ENCODE assay signal across 30 cellular contexts in the genomic region with DNA sequence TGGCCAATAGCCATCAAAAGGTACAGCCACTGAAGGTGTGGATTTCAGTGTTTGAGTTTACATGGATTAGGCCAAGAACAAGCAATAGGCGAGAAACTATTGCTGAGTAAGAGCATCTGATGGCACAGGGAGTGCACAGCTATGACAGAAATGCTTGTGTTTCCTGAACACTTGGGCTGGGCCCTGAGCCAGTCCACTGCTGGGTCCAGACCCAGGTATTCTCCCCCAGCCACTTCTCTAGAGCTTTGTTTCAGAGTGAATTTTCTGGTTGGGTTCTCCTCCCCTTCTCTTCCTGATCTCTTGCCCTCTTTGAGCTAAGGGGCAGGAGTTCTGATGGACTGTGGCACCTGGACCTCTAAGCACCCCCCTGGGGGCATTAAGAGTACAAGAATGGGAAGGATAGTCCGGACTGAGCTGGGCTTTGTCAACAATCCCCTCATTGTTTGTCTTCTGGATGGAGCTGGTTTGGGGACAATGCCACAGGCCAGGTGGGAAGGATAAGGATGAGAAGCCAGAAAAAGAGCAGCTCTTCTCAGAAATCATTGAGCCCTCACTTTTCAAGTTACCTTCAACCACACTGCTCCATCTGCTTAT. TPM values are rescaled to one million over a fixed set of nuclear protein-coding genes. Genes with fewer than 3 reads are reported as not detected.
"Had no signal": no experiment of that assay in that cellular context is flagged by ENCODE, and none has a peak within 500 bp of the region (broad histone marks: within the 10 kb centered on the region; RNA-seq: fewer than 3 reads in every experiment).

No MANE protein-coding gene starts in this region.

- H3K27ac Mint-ChIP-seq: activated CD8-positive, alpha-beta T cell treated with anti-CD3 and anti-CD28 coated beads, Interleukin-2, amount 10 ng/mL, durations not matched to agents 7 days and 5 days; activated naive CD8-positive, alpha-beta T cell treated with anti-CD3 and anti-CD28 coated beads, Interleukin-2, amount 10 ng/mL, durations not matched to agents 7 days and 5 days; WTC11 had no signal

- H3K4me3 Mint-ChIP-seq: activated CD8-positive, alpha-beta T cell treated with anti-CD3 and anti-CD28 coated beads, Interleukin-2, amount 10 ng/mL, durations not matched to agents 7 days and 5 days; activated naive CD8-positive, alpha-beta T cell treated with anti-CD3 and anti-CD28 coated beads, Interleukin-2, amount 10 ng/mL, durations not matched to agents 7 days and 5 days; WTC11 had no signal

- H3K9me3 Mint-ChIP-seq: activated naive CD8-positive, alpha-beta T cell treated with anti-CD3 and anti-CD28 coated beads, Interleukin-2, amount 10 ng/mL, durations not matched to agents 7 days and 5 days; WTC11 had no signal

- ATAC-seq: activated CD8-positive, alpha-beta T cell treated with anti-CD3 and anti-CD28 coated beads, Interleukin-2, amount 10 ng/mL, durations not matched to agents 7 days and 5 days; SK-N-SH treated with all-trans-retinoic acid at 6 μM for 48 hours; WTC11 had no signal

- H3K27me3 ChIP-seq: adrenal gland, Peyer's patch, SJSA1 had no signal

- H3K36me3 ChIP-seq: adrenal gland, Peyer's patch had no signal

- DNase-seq: activated CD4-positive, alpha-beta T cell treated with anti-CD3 and anti-CD28 coated beads for 48 hours; activated CD4-positive, alpha-beta T cell treated with anti-CD3 and anti-CD28 coated beads, Interleukin-2, amount 50 U/mL, for 4 hours; activated CD4-positive, CD25-positive, alpha-beta regulatory T cell treated with anti-CD3 and anti-CD28 coated beads, Interleukin-2, amount 50 U/mL, for 72 hours; activated CD8-positive, alpha-beta memory T cell treated with anti-CD3 and anti-CD28 coated beads, Interleukin-2, amount 50 U/mL, for 48 hours; activated CD8-positive, alpha-beta T cell treated with anti-CD3 and anti-CD28 coated beads, Interleukin-2, amount 10 ng/mL, durations not matched to agents 7 days and 5 days; activated naive CD4-positive, alpha-beta T cell treated with anti-CD3 and anti-CD28 coated beads, Interleukin-2, amount 50 U/mL, for 16 hours; activated naive CD8-positive, alpha-beta T cell treated with anti-CD3 and anti-CD28 coated beads, Interleukin-2, amount 10 ng/mL, durations not matched to agents 7 days and 5 days; activated T-cell treated with anti-CD3 and anti-CD28 coated beads, Interleukin-2, amount 50 U/mL, for 1 hour; anterior cingulate cortex; caudate nucleus; Kasumi-1; KBM-7; NCI-H1048; NCI-H1930; NCI-H2171; NCI-H2227 treated with DMSO at 0.1 percent for 48 hours; NCI-H446 treated with DMSO at 0.1 percent for 48 hours; NCI-H524 treated with DMSO at 0.1 percent for 48 hours; NCI-H82; NK-92 treated with Interleukin-12 subunit alpha and Interleukin-12 subunit beta, amount 100 ng/mL, for 24 hours; OCI-M1; Right ventricle myocardium superior; SW 1271 had no signal

- H3K4me1 ChIP-seq: adrenal gland, SJSA1 had no signal

- H3K9me3 ChIP-seq: adrenal gland, Peyer's patch, SJSA1 had no signal

- H3K27ac ChIP-seq: Peyer's patch, RWPE1, SJSA1 had no signal

- H3K36me3 Mint-ChIP-seq: activated naive CD8-positive, alpha-beta T cell treated with anti-CD3 and anti-CD28 coated beads, Interleukin-2, amount 10 ng/mL, durations not matched to agents 7 days and 5 days; WTC11 had no signal

- H3K4me3 ChIP-seq: adrenal gland, Peyer's patch, SJSA1 had no signal

RNA-seq across cellular contexts. Expression of gene HOXC5, which starts 8.3 kb away (rescaled TPM):
- total RNA-seq: activated CD8-positive, alpha-beta T cell treated with anti-CD3 and anti-CD28 coated beads, Interleukin-2, amount 10 ng/mL, durations not matched to agents 7 days and 5 days; activated naive CD8-positive, alpha-beta T cell treated with anti-CD3 and anti-CD28 coated beads, Interleukin-2, amount 10 ng/mL, durations not matched to agents 7 days and 5 days; Peyer's patch; Right ventricle myocardium superior; SJSA1; T-helper 1 cell treated with Interleukin-12 subunit alpha and Interleukin-12 subunit beta and Interleukin-4 antibody, amounts not matched to agents 30 ng/mL and 1 ng/mL, for 36 hours; WTC11 had no signal

RNA-seq across cellular contexts. Expression of gene HOXC4, which starts 12.4 kb away (rescaled TPM):
- total RNA-seq: Right ventricle myocardium superior had no signal

RNA-seq across cellular contexts. Expression of gene HOXC6, which starts 13.0 kb away (rescaled TPM):
- total RNA-seq: activated CD8-positive, alpha-beta T cell treated with anti-CD3 and anti-CD28 coated beads, Interleukin-2, amount 10 ng/mL, durations not matched to agents 7 days and 5 days; activated naive CD8-positive, alpha-beta T cell treated with anti-CD3 and anti-CD28 coated beads, Interleukin-2, amount 10 ng/mL, durations not matched to agents 7 days and 5 days; T-helper 1 cell treated with Interleukin-12 subunit alpha and Interleukin-12 subunit beta and Interleukin-4 antibody, amounts not matched to agents 30 ng/mL and 1 ng/mL, for 36 hours; WTC11 had no signal

RNA-seq across cellular contexts. Expression of gene HOXC8, which starts 32.4 kb away (rescaled TPM):
- total RNA-seq: activated CD8-positive, alpha-beta T cell treated with anti-CD3 and anti-CD28 coated beads, Interleukin-2, amount 10 ng/mL, durations not matched to agents 7 days and 5 days; activated naive CD8-positive, alpha-beta T cell treated with anti-CD3 and anti-CD28 coated beads, Interleukin-2, amount 10 ng/mL, durations not matched to agents 7 days and 5 days; Right ventricle myocardium superior; T-helper 1 cell treated with Interleukin-12 subunit alpha and Interleukin-12 subunit beta and Interleukin-4 antibody, amounts not matched to agents 30 ng/mL and 1 ng/mL, for 36 hours; WTC11 had no signal

RNA-seq across cellular contexts. Expression of gene HOXC9, which starts 41.2 kb away (rescaled TPM):
- total RNA-seq: activated CD8-positive, alpha-beta T cell treated with anti-CD3 and anti-CD28 coated beads, Interleukin-2, amount 10 ng/mL, durations not matched to agents 7 days and 5 days; activated naive CD8-positive, alpha-beta T cell treated with anti-CD3 and anti-CD28 coated beads, Interleukin-2, amount 10 ng/mL, durations not matched to agents 7 days and 5 days; Right ventricle myocardium superior; T-helper 1 cell treated with Interleukin-12 subunit alpha and Interleukin-12 subunit beta and Interleukin-4 antibody, amounts not matched to agents 30 ng/mL and 1 ng/mL, for 36 hours; WTC11 had no signal
